In the genomic region with DNA sequence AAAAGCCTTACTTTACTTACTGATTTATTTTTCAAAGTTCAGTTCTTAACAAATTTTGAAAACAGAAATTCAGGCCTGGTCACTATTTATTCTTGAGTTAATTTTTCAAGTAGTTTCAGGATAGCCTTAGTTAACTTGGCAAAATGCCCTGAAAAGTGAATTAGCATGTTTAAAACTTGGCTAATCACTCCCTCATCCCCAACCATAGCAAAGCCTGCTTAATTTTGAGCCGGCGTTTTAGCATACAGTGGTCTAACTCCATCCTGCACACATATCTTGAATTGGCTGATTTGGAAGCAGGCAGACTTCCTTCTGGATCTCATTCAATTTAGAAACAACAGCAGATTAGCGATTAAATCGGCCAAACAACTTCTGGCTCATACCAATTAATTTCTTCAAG, we compare ENCODE assay signal across 1 cellular context.
TF ChIP-seq lines count a peak whose summit lies in the region.

No MANE protein-coding gene starts in this region.

TF ChIP-seq in IMR-90, 13 proteins besides CTCF, POLR2A, EP300 and RAD21:
- TF ChIP-seq CEBPB (IDR thresholded peaks at IDR 0.05; ENCODE audit: low read depth, low read length) (no peak), CHD1 (IDR thresholded peaks at IDR 0.05; ENCODE audit: low read depth, low read length) (no peak), SMC3 (IDR thresholded peaks at IDR 0.05; ENCODE audit: low read depth, low read length) (no peak), MAZ (IDR thresholded peaks at IDR 0.05; ENCODE audit: borderline replicate concordance, low read depth, low read length) (no peak), NFE2L2 (IDR thresholded peaks at IDR 0.05; ENCODE audit: low read depth, low read length) (no peak)
